Comparison of ENCODE assay signal across 5 cellular contexts in genomic region chr12:20643822-20644221, GRCh38. TPM values are rescaled to one million over a fixed set of nuclear protein-coding genes. Genes with fewer than 3 reads are reported as not detected.
"Had no signal": no experiment of that assay in that cellular context is flagged by ENCODE, and none has a peak within 500 bp of the region (broad histone marks: within the 10 kb centered on the region; RNA-seq: fewer than 3 reads in every experiment).

No MANE protein-coding gene starts in this region.

- DNase-seq: H9, HCEC 1CT, IMR-90 had no signal

- ATAC-seq: GM23338 had no signal

- H3K4me3 ChIP-seq: GM23338 had no signal

RNA-seq across cellular contexts. Expression of gene SLCO1C1, which starts 51.3 kb away (rescaled TPM):
- total RNA-seq: H9, HT-29, IMR-90 had no signal
- polyA plus RNA-seq: IMR-90 had no signal
